In the genomic region with DNA sequence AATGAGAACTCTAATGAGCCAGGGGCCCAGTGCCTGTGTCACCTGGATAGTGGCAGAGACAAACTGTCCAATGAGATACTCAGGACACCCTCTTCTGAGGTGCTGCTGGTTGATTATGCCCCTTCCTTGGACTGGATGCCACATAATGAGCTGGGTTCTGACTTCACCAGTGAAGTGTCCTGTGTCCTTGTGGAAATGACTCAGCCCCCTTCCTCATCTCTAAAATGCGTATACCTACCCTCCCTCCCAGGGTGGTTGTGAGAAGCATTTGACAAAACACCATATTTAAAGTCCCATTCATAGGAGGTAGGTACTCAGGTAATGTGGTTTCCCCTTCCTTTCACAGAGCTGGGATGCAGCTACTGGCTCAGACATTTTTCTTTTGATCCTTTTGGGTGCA, we compare ENCODE assay signal across 1 cellular context.
TF ChIP-seq lines count a peak whose summit lies in the region.

No MANE protein-coding gene starts in this region.

TF ChIP-seq in IMR-90, 13 proteins besides CTCF, POLR2A, EP300 and RAD21:
- TF ChIP-seq BHLHE40 (IDR thresholded peaks at IDR 0.05; ENCODE audit: low read depth, low read length) (no peak), FOS (IDR thresholded peaks at IDR 0.05; ENCODE audit: low read depth, low read length) (no peak), MXI1 (IDR thresholded peaks at IDR 0.05; ENCODE audit: borderline replicate concordance, low read depth, low read length) (no peak), CHD1 (IDR thresholded peaks at IDR 0.05; ENCODE audit: low read depth, low read length) (no peak), NFE2L2 (IDR thresholded peaks at IDR 0.05; ENCODE audit: low read depth, low read length) (no peak), CEBPB (IDR thresholded peaks at IDR 0.05; ENCODE audit: low read depth, low read length) (no peak), MAFK (IDR thresholded peaks at IDR 0.05; ENCODE audit: low read depth, low read length) (no peak), RCOR1 (IDR thresholded peaks at IDR 0.05; ENCODE audit: insufficient replicate concordance, low read length) (no peak), MAZ (IDR thresholded peaks at IDR 0.05; ENCODE audit: borderline replicate concordance, low read depth, low read length) (no peak)
- TF ChIP-seq, protein P1, sequence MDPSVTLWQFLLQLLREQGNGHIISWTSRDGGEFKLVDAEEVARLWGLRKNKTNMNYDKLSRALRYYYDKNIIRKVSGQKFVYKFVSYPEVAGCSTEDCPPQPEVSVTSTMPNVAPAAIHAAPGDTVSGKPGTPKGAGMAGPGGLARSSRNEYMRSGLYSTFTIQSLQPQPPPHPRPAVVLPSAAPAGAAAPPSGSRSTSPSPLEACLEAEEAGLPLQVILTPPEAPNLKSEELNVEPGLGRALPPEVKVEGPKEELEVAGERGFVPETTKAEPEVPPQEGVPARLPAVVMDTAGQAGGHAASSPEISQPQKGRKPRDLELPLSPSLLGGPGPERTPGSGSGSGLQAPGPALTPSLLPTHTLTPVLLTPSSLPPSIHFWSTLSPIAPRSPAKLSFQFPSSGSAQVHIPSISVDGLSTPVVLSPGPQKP (IDR thresholded peaks at IDR 0.05; ENCODE audit: borderline replicate concordance, low read depth, low read length), result no peak
TF ChIP-seq in IMR-90: peak in this region for 0.
